Comparison of ENCODE assay signal across 23 cellular contexts in the genomic region with DNA sequence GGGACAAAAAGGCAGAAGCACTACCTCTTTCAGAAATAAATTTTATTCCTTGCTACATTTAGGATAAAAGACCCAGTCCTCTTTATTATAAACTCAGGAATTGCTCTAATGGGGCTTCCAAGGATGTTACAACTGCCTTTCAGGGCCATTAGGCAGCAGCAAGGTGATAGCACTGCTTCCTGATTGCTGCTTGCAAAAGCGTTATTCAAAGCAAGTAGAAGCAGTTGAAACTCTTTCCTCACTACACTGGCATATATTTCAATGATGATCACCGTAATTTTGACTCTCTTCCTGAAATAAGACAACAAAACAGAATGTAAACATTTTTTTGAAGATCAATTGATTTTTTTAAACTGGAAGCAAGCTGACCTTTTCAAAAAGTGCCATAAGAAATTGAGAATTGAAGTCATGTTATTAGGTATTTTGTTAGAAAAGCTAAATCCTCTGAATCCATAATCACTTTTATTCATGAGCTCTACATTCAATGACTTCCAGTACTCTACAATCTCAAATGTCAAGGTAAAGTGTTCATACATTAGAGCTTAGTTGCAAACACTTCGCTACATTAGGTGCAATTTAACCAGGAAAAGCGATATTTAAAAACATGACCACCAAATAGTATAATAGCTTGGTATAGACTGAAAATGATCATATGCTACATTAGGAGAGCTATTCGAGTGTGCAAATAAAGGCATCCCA.
"Had no signal": no experiment of that assay in that cellular context is flagged by ENCODE, and none has a peak within 500 bp of the region (broad histone marks: within the 10 kb centered on the region; RNA-seq: fewer than 3 reads in every experiment).

No MANE protein-coding gene starts in this region.

- H3K4me3 Mint-ChIP-seq: endodermal cell; memory B cell; natural killer cell; neural progenitor cell; stimulated activated naive B cell treated with anti-CD40 and anti-IgM and Interleukin-4, amounts not matched to agents 10 μg/mL and 1 μg/mL and 100 μg/mL, for 72 hours; stimulated activated naive CD8-positive, alpha-beta T cell treated with anti-CD3 and anti-CD28 coated beads, Interleukin-15, Interleukin-2, amounts not matched to agents 100 ng/mL and 50 ng/mL, for 24 hours had no signal

- H3K27ac ChIP-seq: epithelial cell of prostate, gastrocnemius medialis, neural progenitor cell, parathyroid adenoma, right lobe of liver, thoracic aorta, tibial nerve, upper lobe of left lung had no signal

- H3K27me3 Mint-ChIP-seq: memory B cell; progenitor cell of endocrine pancreas; stimulated activated naive B cell treated with anti-CD40 and anti-IgM and Interleukin-4, amounts not matched to agents 10 μg/mL and 1 μg/mL and 100 μg/mL, for 72 hours; stimulated activated naive CD8-positive, alpha-beta T cell treated with anti-CD3 and anti-CD28 coated beads, Interleukin-15, Interleukin-2, amounts not matched to agents 100 ng/mL and 50 ng/mL, for 24 hours had no signal

- H3K9me3 Mint-ChIP-seq: neural progenitor cell; stimulated activated naive B cell treated with anti-CD40 and anti-IgM and Interleukin-4, amounts not matched to agents 10 μg/mL and 1 μg/mL and 100 μg/mL, for 72 hours; stimulated activated naive CD8-positive, alpha-beta T cell treated with anti-CD3 and anti-CD28 coated beads, Interleukin-15, Interleukin-2, amounts not matched to agents 100 ng/mL and 50 ng/mL, for 24 hours had no signal

- H3K4me1 Mint-ChIP-seq: memory B cell; natural killer cell; neural progenitor cell; stimulated activated naive B cell treated with anti-CD40 and anti-IgM and Interleukin-4, amounts not matched to agents 10 μg/mL and 1 μg/mL and 100 μg/mL, for 72 hours had no signal

- H3K36me3 ChIP-seq: gastrocnemius medialis, neural progenitor cell, right lobe of liver, thoracic aorta, tibial nerve, upper lobe of left lung had no signal

- H3K4me1 ChIP-seq: gastrocnemius medialis, parathyroid adenoma, right lobe of liver, tibial nerve, upper lobe of left lung had no signal

- ATAC-seq: esophagus mucosa; gastrocnemius medialis; left lobe of liver; natural killer cell; right lobe of liver; stimulated activated naive B cell treated with anti-CD40 and anti-IgM and Interleukin-4, amounts not matched to agents 10 μg/mL and 1 μg/mL and 100 μg/mL, for 72 hours had no signal

- H3K9me3 ChIP-seq: gastrocnemius medialis, right lobe of liver, thoracic aorta, tibial nerve had no signal

- DNase-seq: effector CD8-positive, alpha-beta T cell; endodermal cell; foreskin fibroblast; gastrocnemius medialis; head of caudate nucleus; natural killer cell; right lobe of liver; small intestine; stimulated activated CD4-positive, alpha-beta T cell treated with anti-CD3 and anti-CD28 coated beads, Interleukin-15, amount 100 ng/mL, for 24 hours; stimulated activated CD4-positive, alpha-beta T cell treated with anti-CD3 and anti-CD28 coated beads, Interleukin-2, amount 100 ng/mL, for 48 hours; stimulated activated naive B cell treated with anti-CD40 and anti-IgM and Interleukin-4, amounts not matched to agents 10 μg/mL and 1 μg/mL and 100 μg/mL, for 72 hours; upper lobe of left lung had no signal

- H3K36me3 Mint-ChIP-seq: memory B cell; neural progenitor cell; stimulated activated naive B cell treated with anti-CD40 and anti-IgM and Interleukin-4, amounts not matched to agents 10 μg/mL and 1 μg/mL and 100 μg/mL, for 72 hours had no signal

- H3K9ac ChIP-seq: neural progenitor cell, parathyroid adenoma had no signal

- H3K27me3 ChIP-seq: gastrocnemius medialis, neural progenitor cell, right lobe of liver, tibial nerve, upper lobe of left lung had no signal

- H3K4me3 ChIP-seq: gastrocnemius medialis, lung, neural progenitor cell, right lobe of liver, thoracic aorta, tibial nerve, upper lobe of left lung had no signal

- H3K27ac Mint-ChIP-seq: endodermal cell; memory B cell; natural killer cell; neural progenitor cell; progenitor cell of endocrine pancreas; stimulated activated naive B cell treated with anti-CD40 and anti-IgM and Interleukin-4, amounts not matched to agents 10 μg/mL and 1 μg/mL and 100 μg/mL, for 72 hours; stimulated activated naive CD8-positive, alpha-beta T cell treated with anti-CD3 and anti-CD28 coated beads, Interleukin-15, Interleukin-2, amounts not matched to agents 100 ng/mL and 50 ng/mL, for 24 hours had no signal
